16 cellular contexts compared by ENCODE assay signal in the genomic region with DNA sequence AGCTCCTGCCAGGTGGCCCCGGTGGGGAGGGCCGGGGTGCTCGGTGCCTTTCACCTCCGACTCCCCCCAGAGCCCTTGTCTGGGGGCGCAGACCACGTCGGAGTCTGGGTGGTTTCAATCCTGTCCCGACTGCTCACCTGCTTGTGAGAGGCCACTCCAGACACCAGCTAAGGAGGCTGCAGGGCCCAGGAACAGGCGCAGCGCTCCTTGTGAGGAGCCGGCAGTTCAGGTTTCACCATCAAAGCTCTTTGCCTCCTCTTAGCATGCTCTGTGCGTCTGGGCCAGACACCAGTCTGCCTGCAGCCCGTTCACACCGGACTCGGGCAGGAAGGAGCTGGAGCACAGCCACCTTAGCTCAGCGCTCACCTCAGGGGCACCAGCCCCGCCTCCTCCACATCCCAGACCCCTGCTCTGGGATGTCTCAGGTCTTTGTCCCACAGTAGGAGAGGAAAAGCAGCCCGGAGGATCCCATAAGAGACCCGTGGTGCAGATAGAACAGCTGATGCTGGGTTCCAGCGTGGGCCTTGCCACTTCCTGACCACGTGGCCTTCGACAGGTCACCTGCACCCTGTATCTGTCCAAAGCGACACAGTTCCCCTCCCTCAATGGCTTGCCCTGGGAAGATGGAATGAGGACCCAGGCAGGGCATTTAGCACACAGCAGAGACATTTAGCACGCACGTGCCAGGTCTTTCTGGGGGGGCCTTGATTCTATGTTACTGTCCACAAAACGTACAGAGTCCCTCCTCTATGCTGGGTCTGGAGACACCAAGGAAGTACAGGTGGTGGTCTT.
"Had no signal": no experiment of that assay in that cellular context is flagged by ENCODE, and none has a peak within 500 bp of the region (broad histone marks: within the 10 kb centered on the region; RNA-seq: fewer than 3 reads in every experiment).

No MANE protein-coding gene starts in this region.

- H3K4me2 ChIP-seq: smooth muscle cell had no signal

- H3K36me3 ChIP-seq: breast epithelium, prostate gland had no signal

- DNase-seq: activated CD4-positive, alpha-beta T cell treated with anti-CD3 and anti-CD28 coated beads, Interleukin-2, amount 50 U/mL, for 1 hour; activated naive CD4-positive, alpha-beta T cell treated with anti-CD3 and anti-CD28 coated beads, Interleukin-2, amount 10 ng/mL, durations not matched to agents 7 days and 5 days; dermis blood vessel endothelial cell; erythroblast; mesendoderm; occipital lobe; SW 1271 had no signal

- H3K4me1 ChIP-seq: ascending aorta, breast epithelium, gastroesophageal sphincter, prostate gland had no signal

- H3K27me3 ChIP-seq: ascending aorta, breast epithelium had no signal

- H3K9me3 Mint-ChIP-seq: activated naive CD4-positive, alpha-beta T cell treated with anti-CD3 and anti-CD28 coated beads, Interleukin-2, amount 10 ng/mL, durations not matched to agents 7 days and 5 days; nephron; stimulated activated naive CD8-positive, alpha-beta T cell treated with anti-CD3 and anti-CD28 coated beads, Interleukin-15, Interleukin-2, amounts not matched to agents 100 ng/mL and 50 ng/mL, for 24 hours had no signal

- H3K9me3 ChIP-seq: ascending aorta, breast epithelium, gastroesophageal sphincter, prostate gland had no signal

- H3K4me3 ChIP-seq: ascending aorta, breast epithelium, gastroesophageal sphincter, prostate gland, smooth muscle cell had no signal

- H3K27ac ChIP-seq: ascending aorta, breast epithelium, gastroesophageal sphincter, prostate gland had no signal

- H3K36me3 Mint-ChIP-seq: activated naive CD4-positive, alpha-beta T cell treated with anti-CD3 and anti-CD28 coated beads, Interleukin-2, amount 10 ng/mL, durations not matched to agents 7 days and 5 days had no signal

- H3K4me1 Mint-ChIP-seq: activated naive CD4-positive, alpha-beta T cell treated with anti-CD3 and anti-CD28 coated beads, Interleukin-2, amount 10 ng/mL, durations not matched to agents 7 days and 5 days had no signal

- H3K4me3 Mint-ChIP-seq: activated naive CD4-positive, alpha-beta T cell treated with anti-CD3 and anti-CD28 coated beads, Interleukin-2, amount 10 ng/mL, durations not matched to agents 7 days and 5 days; nephron; stimulated activated naive CD8-positive, alpha-beta T cell treated with anti-CD3 and anti-CD28 coated beads, Interleukin-15, Interleukin-2, amounts not matched to agents 100 ng/mL and 50 ng/mL, for 24 hours had no signal

- ATAC-seq: gastroesophageal sphincter, left ventricle myocardium superior, right cardiac atrium had no signal
